Comparison of ENCODE assay signal across 9 cellular contexts in the genomic region with DNA sequence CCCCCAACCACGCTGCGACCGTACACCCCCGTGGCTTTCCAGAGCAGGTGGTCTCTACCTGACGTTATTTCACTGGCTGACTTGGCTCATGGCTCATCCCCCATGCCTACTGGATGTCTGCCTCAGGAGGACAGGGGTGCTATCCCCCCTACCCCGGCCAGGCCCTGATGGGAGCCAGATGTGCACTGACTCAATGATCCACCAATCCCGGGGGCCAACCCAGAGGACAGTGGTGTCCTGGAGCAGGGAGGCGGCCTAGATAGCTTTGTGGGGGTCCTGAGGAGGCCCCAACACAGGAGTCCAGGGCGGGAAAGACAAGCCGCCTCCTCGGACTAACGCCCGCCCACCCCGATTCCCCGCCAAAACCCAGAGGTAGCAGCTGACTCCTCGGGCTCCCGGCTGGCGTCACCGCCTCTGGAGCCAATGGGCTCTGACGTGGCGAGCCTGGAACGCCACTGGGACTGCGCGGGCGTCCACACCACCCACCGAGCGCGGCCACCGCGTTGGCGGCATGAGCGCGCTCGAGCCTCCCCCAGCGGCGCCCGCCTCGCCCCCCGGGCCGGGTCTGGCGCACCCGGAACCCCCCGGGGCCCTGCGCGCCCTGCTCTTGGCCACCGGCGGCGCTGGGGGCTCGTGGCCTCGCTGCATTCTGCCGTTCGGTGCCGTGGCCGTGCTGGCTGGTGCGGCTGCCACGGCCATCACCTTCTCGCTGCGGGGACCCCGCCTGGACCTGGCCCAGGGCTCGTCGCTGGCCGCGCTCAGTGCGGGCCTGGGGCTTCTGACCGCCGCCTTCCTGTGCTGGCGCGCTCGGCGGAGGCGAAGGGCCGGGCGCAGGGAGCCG. TPM values are rescaled to one million over a fixed set of nuclear protein-coding genes. Genes with fewer than 3 reads are reported as not detected.
DNase-seq lines count a peak whose midpoint lies in the region; ATAC-seq and TF ChIP-seq lines count a peak whose summit lies in the region.
"Had no signal": no experiment of that assay in that cellular context is flagged by ENCODE, and none has a peak within 500 bp of the region (broad histone marks: within the 10 kb centered on the region; RNA-seq: fewer than 3 reads in every experiment).

No MANE protein-coding gene starts in this region.

- no peaks in the 10 kb centered on the region for H3K9me3 Mint-ChIP-seq in Caco-2 (ENCODE audit: unreplicated experiment)
- H3K9me3 Mint-ChIP-seq in stimulated activated effector memory CD8-positive, alpha-beta T cell treated with anti-CD3 and anti-CD28 coated beads, Interleukin-12 subunit alpha, Interleukin-12 subunit beta, amount 100 ng/mL, for 72 hours, result no peaks in the 10 kb centered on the region
- H3K9me3 Mint-ChIP-seq in stimulated activated memory B cell treated with anti-CD40 and anti-IgM and Interleukin-4, amounts not matched to agents 10 μg/mL and 1 μg/mL and 100 μg/mL, for 72 hours, result no peaks in the 10 kb centered on the region

- peak; percentile 41 for ATAC-seq in stimulated activated effector memory CD8-positive, alpha-beta T cell treated with anti-CD3 and anti-CD28 coated beads, Interleukin-12 subunit alpha, Interleukin-12 subunit beta, amount 100 ng/mL, for 72 hours
- no peak for ATAC-seq in stimulated activated memory B cell treated with anti-CD40 and anti-IgM and Interleukin-4, amounts not matched to agents 10 μg/mL and 1 μg/mL and 100 μg/mL, for 72 hours

- peak; percentile 75 to 78 for DNase-seq in Caco-2
- DNase-seq in NCI-H748 treated with DMSO at 0.1 percent for 48 hours (lab: John Stamatoyannopoulos, UW), result peak; percentile 39
- DNase-seq in mammary epithelial cell, result peak; percentile 29
- DNase-seq in iris pigment epithelial cell (ENCODE audit: low read depth), result peak; percentile 51
- DNase-seq in stimulated activated effector memory CD8-positive, alpha-beta T cell treated with anti-CD3 and anti-CD28 coated beads, Interleukin-12 subunit alpha, Interleukin-12 subunit beta, amount 100 ng/mL, for 72 hours (ENCODE audit: low spot score in 2 of 2), result no peak
- DNase-seq in DMS114 treated with DMSO at 0.1 percent for 48 hours (lab: John Stamatoyannopoulos, UW; ENCODE audit: unreplicated experiment), result no peak

- H3K79me2 ChIP-seq in mammary epithelial cell (ENCODE audit: insufficient read depth, low read length), result no peaks in the 10 kb centered on the region

- H3K36me3 ChIP-seq in Caco-2 (ENCODE audit: control insufficient read depth, insufficient read depth, low read length) (no peaks in the 10 kb centered on the region), HEK293 (ENCODE audit: control insufficient read depth in 2 of 2, insufficient read depth in 1 of 2, low read length in 2 of 2) (peaks cover 0 to 14% of the 10 kb centered on the region in 2 experiments; a peak in 1 of 3 replicates), mammary epithelial cell (ENCODE audit: insufficient read depth, low read length) (no peaks in the 10 kb centered on the region)

- H3K4me2 ChIP-seq in mammary epithelial cell (ENCODE audit: insufficient read depth, low read depth, low read length), result peak overlapping the region; percentile 100

- peak overlapping the region; percentile 75 for H2AFZ ChIP-seq in mammary epithelial cell (ENCODE audit: low read depth, low read length)

- H3K36me3 Mint-ChIP-seq in Caco-2 (ENCODE audit: insufficient read depth, unreplicated experiment), result peaks cover 15% of the 10 kb centered on the region
- H3K36me3 Mint-ChIP-seq in stimulated activated effector memory CD8-positive, alpha-beta T cell treated with anti-CD3 and anti-CD28 coated beads, Interleukin-12 subunit alpha, Interleukin-12 subunit beta, amount 100 ng/mL, for 72 hours, result no peaks in the 10 kb centered on the region
- H3K36me3 Mint-ChIP-seq in stimulated activated memory B cell treated with anti-CD40 and anti-IgM and Interleukin-4, amounts not matched to agents 10 μg/mL and 1 μg/mL and 100 μg/mL, for 72 hours, result no peaks in the 10 kb centered on the region

- intact Hi-C loops in Caco-2 (cut with micrococcal nuclease; ENCODE audit: unreplicated experiment), result no loop called here
- intact Hi-C loops in mammary epithelial cell (cut with micrococcal nuclease), result no loop called here

- H3K4me3 ChIP-seq in Caco-2 (ENCODE audit: low read depth, low read length) (peak overlapping the region; percentile 47), HEK293 (ENCODE audit: low read depth, low read length) (peak overlapping the region; percentile 37), mammary epithelial cell (replicated peaks in 1 of 3; ENCODE audit: insufficient read depth in 1 of 3, low read depth in 2 of 3, low read length in 3 of 3) (peak overlapping the region; percentile 30 to 53 (median 49))

- H4K20me1 ChIP-seq in mammary epithelial cell (ENCODE audit: insufficient read depth, low read length), result no peaks in the 10 kb centered on the region

- peak in 1 of 2 experiments; percentile 14 for TF ChIP-seq CTCF in Caco-2 (IDR thresholded peaks at IDR 0.05; ENCODE audit: insufficient read depth in 1 of 2, low read depth in 1 of 2, low read length in 1 of 2, severe bottlenecking in 1 of 2, unreplicated experiment in 1 of 2)
- no peak for TF ChIP-seq CTCF in HEK293 (tag by site-specific recombination; IDR thresholded peaks at IDR 0.05)
- no peak for TF ChIP-seq CTCF in mammary epithelial cell (conservative IDR thresholded peaks at IDR 0.05 in 1 of 2, IDR thresholded peaks at IDR 0.05 in 1 of 2; ENCODE audit: extremely low read depth in 1 of 2, insufficient read depth in 1 of 2, low read depth in 1 of 2, low read length in 2 of 2)

- no peak overlapping the region for H3K9ac ChIP-seq in mammary epithelial cell (ENCODE audit: insufficient read depth, low read length)

- WGBS in mammary epithelial cell (ENCODE audit: low coverage, missing lambda C conversion rate), result 7% methylated on average over 3 of the region's 74 CpGs

- H3K4me3 Mint-ChIP-seq in Caco-2 (ENCODE audit: unreplicated experiment), result peak overlapping the region; percentile 80
- H3K4me3 Mint-ChIP-seq in stimulated activated effector memory CD8-positive, alpha-beta T cell treated with anti-CD3 and anti-CD28 coated beads, Interleukin-12 subunit alpha, Interleukin-12 subunit beta, amount 100 ng/mL, for 72 hours, result peak overlapping the region; percentile 53
- no peak overlapping the region for H3K4me3 Mint-ChIP-seq in stimulated activated memory B cell treated with anti-CD40 and anti-IgM and Interleukin-4, amounts not matched to agents 10 μg/mL and 1 μg/mL and 100 μg/mL, for 72 hours

- no TSS peak for BruUV-seq in Caco-2 (replicated peaks; lab: Mats Ljungman, UMichigan)
- BruUV-seq in mammary epithelial cell (replicated peaks; lab: Mats Ljungman, UMichigan), result no TSS peak

- in situ Hi-C loops in mammary epithelial cell (cut with MboI; ENCODE audit: low sequenced_read_pairs in 2 of 2), result no loop called here

- dilution Hi-C loops in mammary epithelial cell (cut with HindIII; ENCODE audit: low sequenced_read_pairs), result no loop called here

- POLR2A ChIA-PET in Caco-2 (lab: Charles Lee) (interaction anchor here (0.6 kb wide), 2 partner anchors 135 to 682 kb away, joined by 4 to 7 read pairs; no protein-coding TSS in a partner anchor), HEK293 (lab: Yijun Ruan, JAX) (interaction anchor here (0.6 to 2.7 kb wide), 7 partner anchors 10 to 263 kb away, joined by 3 to 27 read pairs (median 3); a partner anchor contains a TSS)

- H3K27ac ChIP-seq in HEK293 (ENCODE audit: extremely low read depth, low read depth, low read length) (peak overlapping the region; percentile 85), mammary epithelial cell (ENCODE audit: insufficient read depth, low read depth, low read length) (no peak overlapping the region)

- CTCF ChIA-PET in Caco-2 (lab: Charles Lee), result interaction anchor here (0.6 to 1.7 kb wide), 3 partner anchors 8 to 62 kb away, joined by 3 to 14 read pairs (median 3); a partner anchor contains a TSS
- CTCF ChIA-PET in HEK293 (lab: Yijun Ruan, JAX), result interaction anchor here (0.6 kb wide), 1 partner anchor 33 kb away, joined by 3 read pairs; no protein-coding TSS in a partner anchor
- CTCF ChIA-PET in mammary epithelial cell (lab: Charles Lee; ENCODE audit: low non-redundant PET), result no interaction called here

- H3K4me1 Mint-ChIP-seq in Caco-2 (ENCODE audit: low read depth, unreplicated experiment), result peaks cover 6% of the 10 kb centered on the region
- H3K4me1 Mint-ChIP-seq in stimulated activated effector memory CD8-positive, alpha-beta T cell treated with anti-CD3 and anti-CD28 coated beads, Interleukin-12 subunit alpha, Interleukin-12 subunit beta, amount 100 ng/mL, for 72 hours, result peaks cover 19% of the 10 kb centered on the region
- peaks cover 33% of the 10 kb centered on the region for H3K4me1 Mint-ChIP-seq in stimulated activated memory B cell treated with anti-CD40 and anti-IgM and Interleukin-4, amounts not matched to agents 10 μg/mL and 1 μg/mL and 100 μg/mL, for 72 hours

- peak overlapping the region; percentile 55 for H3K27ac Mint-ChIP-seq in Caco-2 (ENCODE audit: unreplicated experiment)
- H3K27ac Mint-ChIP-seq in stimulated activated effector memory CD8-positive, alpha-beta T cell treated with anti-CD3 and anti-CD28 coated beads, Interleukin-12 subunit alpha, Interleukin-12 subunit beta, amount 100 ng/mL, for 72 hours, result no peak overlapping the region
- H3K27ac Mint-ChIP-seq in stimulated activated memory B cell treated with anti-CD40 and anti-IgM and Interleukin-4, amounts not matched to agents 10 μg/mL and 1 μg/mL and 100 μg/mL, for 72 hours, result no peak overlapping the region

- no peaks in the 10 kb centered on the region for H3K27me3 ChIP-seq in Caco-2 (replicated peaks; ENCODE audit: control insufficient read depth, insufficient read depth, low read length)
- H3K27me3 ChIP-seq in mammary epithelial cell (ENCODE audit: insufficient read depth, low read length), result no peaks in the 10 kb centered on the region

- H3K27me3 Mint-ChIP-seq in Caco-2 (ENCODE audit: insufficient read depth, unreplicated experiment), result no peaks in the 10 kb centered on the region
- H3K27me3 Mint-ChIP-seq in stimulated activated memory B cell treated with anti-CD40 and anti-IgM and Interleukin-4, amounts not matched to agents 10 μg/mL and 1 μg/mL and 100 μg/mL, for 72 hours, result peaks cover 32% of the 10 kb centered on the region

- no peaks in the 10 kb centered on the region for H3K9me3 ChIP-seq in Caco-2
- H3K9me3 ChIP-seq in HEK293 (ENCODE audit: control insufficient read depth, insufficient read depth, low read depth, low read length), result no peaks in the 10 kb centered on the region
- no peaks in the 10 kb centered on the region for H3K9me3 ChIP-seq in mammary epithelial cell (replicated peaks; ENCODE audit: insufficient read depth, low read length)

- peaks cover 26% of the 10 kb centered on the region for H3K4me1 ChIP-seq in Caco-2
- peaks cover 27% of the 10 kb centered on the region for H3K4me1 ChIP-seq in HEK293 (ENCODE audit: control insufficient read depth, insufficient read depth, low read length)
- peaks cover 26% of the 10 kb centered on the region for H3K4me1 ChIP-seq in mammary epithelial cell (ENCODE audit: insufficient read depth, low read length)

RNA-seq across cellular contexts. Expression of a gene that starts 3.6 kb away (rescaled TPM):
- total RNA-seq in Caco-2 (2022) (0.30 and 0.39 TPM in 2 replicates), mammary epithelial cell (under 1 TPM in 1 of 2 donors, not detected in 1; under 0.01 TPM)
- polyA plus RNA-seq in mammary epithelial cell, result not detected
- not detected for polyA minus RNA-seq in mammary epithelial cell
- total RNA-seq: T-helper 2 cell treated with Interferon-gamma antibody and Interleukin-4, amounts not matched to agents 100 ng/mL and 5 ng/mL, for 36 hours had no signal

RNA-seq across cellular contexts. Expression of a gene that starts 7.4 kb away (rescaled TPM):
- total RNA-seq in Caco-2 (2022) (20.8 and 22.6 TPM in 2 replicates), mammary epithelial cell (10 to 100 TPM; 11.4 to 12.3 TPM)
- 5.6 TPM for polyA plus RNA-seq in mammary epithelial cell
- polyA minus RNA-seq in mammary epithelial cell, result 8.3 TPM

RNA-seq across cellular contexts. Expression of a gene that starts 7.6 kb away (rescaled TPM):
- total RNA-seq in Caco-2 (2022) (29.0 and 30.6 TPM in 2 replicates), mammary epithelial cell (1 to 10 TPM; 1.8 to 7.2 TPM)
- polyA plus RNA-seq in mammary epithelial cell, result 6.5 TPM
- 8.1 TPM for polyA minus RNA-seq in mammary epithelial cell

RNA-seq across cellular contexts. Expression of a gene that starts 38.3 kb away (rescaled TPM):
- 48.7 and 52.4 TPM in 2 replicates for total RNA-seq in Caco-2 (2022)
- total RNA-seq in mammary epithelial cell, result 10 to 100 TPM in 1 of 2 donors, 1 to 10 TPM in 1; 5.7 to 22.7 TPM
- polyA plus RNA-seq in mammary epithelial cell, result 21.4 TPM
- polyA minus RNA-seq in mammary epithelial cell, result 76.4 TPM

RNA-seq across cellular contexts. Expression of a gene that starts 46.2 kb away (rescaled TPM):
- total RNA-seq in Caco-2 (2022) (200 and 204 TPM in 2 replicates), mammary epithelial cell (100 to 1,000 TPM in 1 of 2 donors, 10 to 100 TPM in 1; 41.5 to 250 TPM)
- 95.2 TPM for polyA plus RNA-seq in mammary epithelial cell
- polyA minus RNA-seq in mammary epithelial cell, result 81.4 TPM

Comparison
In these comparisons a context has a peak if more than half of its experiments do, and no peak if none do; other contexts are left out.
1. DNase-seq: peak in Caco-2 (2 of 2), NCI-H748 treated with DMSO at 0.1 percent for 48 hours (single experiment), mammary epithelial cell (single experiment) and iris pigment epithelial cell (single experiment); none in stimulated activated effector memory CD8-positive, alpha-beta T cell treated with anti-CD3 and anti-CD28 coated beads, Interleukin-12 subunit alpha, Interleukin-12 subunit beta, amount 100 ng/mL, for 72 hours (0 of 2) and DMS114 treated with DMSO at 0.1 percent for 48 hours (single experiment).
2. Peak in every context shown above with its lines, with median percentiles within 50 percentile points of each other: H3K4me3 ChIP-seq.